Comparison of ENCODE assay signal across 33 cellular contexts in genomic region chr13:105316731-105317130, GRCh38.
"Had no signal": no experiment of that assay in that cellular context is flagged by ENCODE, and none has a peak within 500 bp of the region (broad histone marks: within the 10 kb centered on the region; RNA-seq: fewer than 3 reads in every experiment).

No MANE protein-coding gene starts in this region.

- H3K27ac ChIP-seq: KMS-11 had no signal

- H3K27me3 ChIP-seq: MG63 had no signal

- H3K36me3 ChIP-seq: MG63 had no signal

- H3K4me2 ChIP-seq: KMS-11 had no signal

- H3K9ac ChIP-seq: KMS-11 had no signal

- H3K9me3 ChIP-seq: MG63 had no signal

- H3K4me3 ChIP-seq: MG63 had no signal

- DNase-seq: Karpas-422, Kasumi-1, KG1, MG63, MM.1S, MV-4-11, NCI-H1048, NCI-H1092, NCI-H1092 treated with DMSO at 0.1 percent for 48 hours, NCI-H1105, NCI-H1105 treated with DMSO at 0.1 percent for 48 hours, NCI-H1417, NCI-H1417 treated with DMSO at 0.1 percent for 48 hours, NCI-H1436, NCI-H1436 treated with DMSO at 0.1 percent for 48 hours, NCI-H146, NCI-H1694, NCI-H1694 treated with DMSO at 0.1 percent for 48 hours, NCI-H187, NCI-H187 treated with DMSO at 0.1 percent for 48 hours, NCI-H1930, NCI-H2029, NCI-H2029 treated with DMSO at 0.1 percent for 48 hours, NCI-H2081, NCI-H2081 treated with DMSO at 0.1 percent for 48 hours, NCI-H2107, NCI-H2171, NCI-H2171 treated with DMSO at 0.1 percent for 48 hours, NCI-H2227 treated with DMSO at 0.1 percent for 48 hours, NCI-H226, NCI-H345, NCI-H446 treated with DMSO at 0.1 percent for 48 hours had no signal
